16 cellular contexts compared by ENCODE assay signal in genomic region chr11:58334708-58335107, GRCh38. TPM values are rescaled to one million over a fixed set of nuclear protein-coding genes. Genes with fewer than 3 reads are reported as not detected.
DNase-seq lines count a peak whose midpoint lies in the region; ATAC-seq, FAIRE-seq and TF ChIP-seq lines count a peak whose summit lies in the region.
"Had no signal": no experiment of that assay in that cellular context is flagged by ENCODE, and none has a peak within 500 bp of the region (broad histone marks: within the 10 kb centered on the region; RNA-seq: fewer than 3 reads in every experiment).

No MANE protein-coding gene starts in this region.

- dilution Hi-C loops in keratinocyte (cut with MboI; ENCODE audit: extremely low pct_ligation_motif_present, low sequenced_read_pairs) = no loop called here

- no peaks in the 10 kb centered on the region for H3K4me1 Mint-ChIP-seq in CD4-positive, alpha-beta T cell (ENCODE audit: low read depth)
- H3K4me1 Mint-ChIP-seq: activated naive CD8-positive, alpha-beta T cell treated with anti-CD3 and anti-CD28 coated beads, Interleukin-2, amount 50 U/mL, for 24 hours had no signal

- peak overlapping the region; percentile 68 for H3K4me2 ChIP-seq in keratinocyte (ENCODE audit: control insufficient read depth, extremely low read depth, insufficient read depth, low read depth, low read length)
- H3K4me2 ChIP-seq: BLaER1 treated with 17β-estradiol and CSF1 and Interleukin-3, amounts not matched to agents 10 nM and 100 nM had no signal

- peak overlapping the region; percentile 81 for H2AFZ ChIP-seq in keratinocyte (ENCODE audit: control insufficient read depth, low read length)

- no peak overlapping the region for H3K27ac Mint-ChIP-seq in CD4-positive, alpha-beta T cell
- H3K27ac Mint-ChIP-seq: activated naive CD8-positive, alpha-beta T cell treated with anti-CD3 and anti-CD28 coated beads, Interleukin-2, amount 50 U/mL, for 24 hours had no signal

- DNase-seq in AG08396 (ENCODE audit: low spot score) (peak; percentile 62), brain microvascular endothelial cell (peak; percentile 96), keratinocyte (ENCODE audit: low read depth, low spot score) (peak; percentile 26), coronary artery (ENCODE audit: low spot score) (no peak), NCI-H2029 treated with DMSO at 0.1 percent for 48 hours (lab: John Stamatoyannopoulos, UW) (no peak), germinal center (ENCODE audit: low spot score) (no peak)
- DNase-seq in CD4-positive, alpha-beta T cell = no peak
- DNase-seq: activated naive CD8-positive, alpha-beta T cell treated with anti-CD3 and anti-CD28 coated beads, Interleukin-2, amount 50 U/mL, for 24 hours; NCI-H1048; NCI-H82; occipital lobe; T-helper 2 cell had no signal

- H3K9me3 ChIP-seq in HUES48 (ENCODE audit: control insufficient read depth, insufficient read depth, low read length) (peaks cover 10% of the 10 kb centered on the region; the same call in 1 of the 2 replicates), keratinocyte (ENCODE audit: control insufficient read depth, low read depth, low read length) (no peaks in the 10 kb centered on the region)
- peaks cover 4% of the 10 kb centered on the region for H3K9me3 ChIP-seq in CD4-positive, alpha-beta T cell (ENCODE audit: control insufficient read depth, low read length)

- CTCF ChIA-PET in CD4-positive, alpha-beta T cell (lab: Charles Lee) = no interaction called here

- no peak for ATAC-seq in CD4-positive, alpha-beta T cell (ENCODE audit: poor library complexity)
- ATAC-seq: activated naive CD8-positive, alpha-beta T cell treated with anti-CD3 and anti-CD28 coated beads, Interleukin-2, amount 50 U/mL, for 24 hours; left lobe of liver had no signal

- H3K4me1 ChIP-seq in HUES48 (ENCODE audit: control insufficient read depth, insufficient read depth, low read length) (no peaks in the 10 kb centered on the region), keratinocyte (ENCODE audit: control insufficient read depth, extremely low read depth, insufficient read depth, low read length) (peaks cover 12% of the 10 kb centered on the region)
- H3K4me1 ChIP-seq: BLaER1 treated with 17β-estradiol and CSF1 and Interleukin-3, amounts not matched to agents 10 nM and 100 nM; esophagus muscularis mucosa had no signal

- peaks cover 47% of the 10 kb centered on the region for H3K27me3 Mint-ChIP-seq in CD4-positive, alpha-beta T cell

- POLR2A ChIA-PET in CD4-positive, alpha-beta T cell (lab: Charles Lee) = interaction anchor here (0.7 kb wide), 1 partner anchor 810 kb away, joined by 4 read pairs; no protein-coding TSS in a partner anchor

- TF ChIP-seq CTCF in brain microvascular endothelial cell (IDR thresholded peaks at IDR 0.05; ENCODE audit: low read depth, low read length, missing control alignments) = no peak
- TF ChIP-seq CTCF in keratinocyte (optimal IDR thresholded peaks at IDR 0.05 in 1 of 3, IDR thresholded peaks at IDR 0.05 in 1 of 3, conservative IDR thresholded peaks at IDR 0.05 in 1 of 3; ENCODE audit: extremely low read depth in 1 of 3, insufficient read depth in 2 of 3, low read length in 3 of 3) = no peak
- TF ChIP-seq CTCF in coronary artery (IDR thresholded peaks at IDR 0.05) = no peak
- TF ChIP-seq CTCF in CD4-positive, alpha-beta T cell (IDR thresholded peaks at IDR 0.05) = no peak

- peak; percentile 78 for FAIRE-seq in keratinocyte (lab: Jason Lieb, UNC)

- H3K9me1 ChIP-seq in keratinocyte (ENCODE audit: control insufficient read depth, extremely low read depth, insufficient read depth, low read length) = no peaks in the 10 kb centered on the region

- no peak overlapping the region for H3K4me3 Mint-ChIP-seq in CD4-positive, alpha-beta T cell
- H3K4me3 Mint-ChIP-seq: activated naive CD8-positive, alpha-beta T cell treated with anti-CD3 and anti-CD28 coated beads, Interleukin-2, amount 50 U/mL, for 24 hours had no signal

- peaks cover 2% of the 10 kb centered on the region for H3K9me3 Mint-ChIP-seq in CD4-positive, alpha-beta T cell

- H3K36me3 ChIP-seq in HUES48 (ENCODE audit: control insufficient read depth, insufficient read depth, low read length) (no peaks in the 10 kb centered on the region), brain microvascular endothelial cell (replicated peaks) (no peaks in the 10 kb centered on the region), keratinocyte (ENCODE audit: control insufficient read depth in 2 of 2, extremely low read depth in 1 of 2, insufficient read depth in 2 of 2, low read length in 2 of 2) (no peaks in the 10 kb centered on the region)
- H3K36me3 ChIP-seq: BLaER1 treated with 17β-estradiol and CSF1 and Interleukin-3, amounts not matched to agents 10 nM and 100 nM; esophagus muscularis mucosa had no signal

- no peaks in the 10 kb centered on the region for H4K20me1 ChIP-seq in keratinocyte (ENCODE audit: control insufficient read depth, extremely low read depth, insufficient read depth, low read length)
- H4K20me1 ChIP-seq: BLaER1 treated with 17β-estradiol and CSF1 and Interleukin-3, amounts not matched to agents 10 nM and 100 nM had no signal

- H3K36me3 Mint-ChIP-seq in CD4-positive, alpha-beta T cell (ENCODE audit: low read depth) = no peaks in the 10 kb centered on the region

- intact Hi-C loops in CD4-positive, alpha-beta T cell (cut with DNase I, micrococcal nuclease) = no loop called here

- H3K27ac ChIP-seq in HUES48 (ENCODE audit: low read depth, low read length) = peak overlapping the region; percentile 24
- peak overlapping the region; percentile 90 for H3K27ac ChIP-seq in brain microvascular endothelial cell
- peak overlapping the region; percentile 60 for H3K27ac ChIP-seq in keratinocyte (ENCODE audit: control insufficient read depth, insufficient read depth, low read length)
- H3K27ac ChIP-seq in coronary artery = no peak overlapping the region
- no peak overlapping the region for H3K27ac ChIP-seq in CD4-positive, alpha-beta T cell (ENCODE audit: low read depth, low read length)
- H3K27ac ChIP-seq: BLaER1 treated with 17β-estradiol and CSF1 and Interleukin-3, amounts not matched to agents 10 nM and 100 nM; esophagus muscularis mucosa had no signal

- no peaks in the 10 kb centered on the region for H3K79me2 ChIP-seq in keratinocyte (ENCODE audit: control insufficient read depth, insufficient read depth, low read length)

- H3K27me3 ChIP-seq in HUES48 (ENCODE audit: control insufficient read depth, insufficient read depth, low read length) (no peaks in the 10 kb centered on the region), brain microvascular endothelial cell (replicated peaks) (no peaks in the 10 kb centered on the region), keratinocyte (ENCODE audit: control insufficient read depth, extremely low read depth, insufficient read depth, low read length) (no peaks in the 10 kb centered on the region)
- H3K27me3 ChIP-seq in CD4-positive, alpha-beta T cell (ENCODE audit: control insufficient read depth, insufficient read depth, low read length) = no peaks in the 10 kb centered on the region
- H3K27me3 ChIP-seq: BLaER1 treated with 17β-estradiol and CSF1 and Interleukin-3, amounts not matched to agents 10 nM and 100 nM; esophagus muscularis mucosa had no signal

- H3K9ac ChIP-seq in HUES48 (ENCODE audit: low read depth, low read length) = no peak overlapping the region
- H3K9ac ChIP-seq in keratinocyte (ENCODE audit: control insufficient read depth, extremely low read depth, insufficient read depth, low read length) = no peak overlapping the region
- H3K9ac ChIP-seq: BLaER1 treated with 17β-estradiol and CSF1 and Interleukin-3, amounts not matched to agents 10 nM and 100 nM had no signal

- H3K4me3 ChIP-seq in HUES48 (ENCODE audit: low read depth, low read length) (no peak overlapping the region), brain microvascular endothelial cell (ENCODE audit: low read depth, low read length) (no peak overlapping the region), keratinocyte (ENCODE audit: control insufficient read depth in 2 of 3, extremely low read depth in 1 of 3, insufficient read depth in 2 of 3, low read depth in 1 of 3, low read length in 3 of 3) (peak overlapping the region in 1 of 3 experiments; percentile 38), coronary artery (no peak overlapping the region)
- H3K4me3 ChIP-seq: BLaER1 treated with 17β-estradiol and CSF1 and Interleukin-3, amounts not matched to agents 10 nM and 100 nM; esophagus muscularis mucosa had no signal

- in situ Hi-C loops in brain microvascular endothelial cell (cut with HindIII; ENCODE audit: low pct_ligation_motif_present, low sequenced_read_pairs) = no loop called here

RNA-seq across cellular contexts. Expression of gene OR5B17, which starts 24.2 kb away (rescaled TPM):
- polyA plus RNA-seq in keratinocyte = not detected in 3 replicates
- not detected for polyA plus RNA-seq in keratinocyte (2011; ENCODE audit: low read depth)
- polyA plus RNA-seq in keratinocyte (2011; cell fraction: cytosol; rRNA removed) = not detected in 2 replicates
- polyA plus RNA-seq in keratinocyte (2011; cell fraction: nucleus; rRNA removed) = not detected in 2 replicates
- not detected in 2 replicates for polyA plus RNA-seq in keratinocyte (2012; ENCODE audit: low replicate concordance)
- polyA minus RNA-seq in keratinocyte = not detected in 3 replicates
- polyA minus RNA-seq in keratinocyte (2011; cell fraction: cytosol; rRNA and poly(A)+ RNA removed) = not detected
- not detected in 2 replicates for polyA minus RNA-seq in keratinocyte (2011; cell fraction: nucleus; rRNA and poly(A)+ RNA removed)
- total RNA-seq in CD4-positive, alpha-beta T cell = not detected
- total RNA-seq: esophagus muscularis mucosa, left lobe of liver, occipital lobe had no signal

Comparison
In these comparisons a context has a peak if more than half of its experiments do, and no peak if none do; other contexts are left out.
1. DNase-seq: peak in AG08396 (single experiment), brain microvascular endothelial cell (single experiment) and keratinocyte (single experiment); none in coronary artery (single experiment), CD4-positive, alpha-beta T cell (0 of 10), NCI-H2029 treated with DMSO at 0.1 percent for 48 hours (single experiment) and germinal center (single experiment).
2. H3K27ac ChIP-seq: peak in HUES48 (single experiment), brain microvascular endothelial cell (single experiment) and keratinocyte (single experiment); none in coronary artery (0 of 2) and CD4-positive, alpha-beta T cell (single experiment).